In genomic region chr7:75842836-75843446, GRCh38 we compare ENCODE assay signal across 8 cellular contexts. TPM values are rescaled to one million over a fixed set of nuclear protein-coding genes. Genes with fewer than 3 reads are reported as not detected.
DNase-seq lines count a peak whose midpoint lies in the region; ATAC-seq and TF ChIP-seq lines count a peak whose summit lies in the region.

No MANE protein-coding gene starts in this region.

- peak overlapping the region; percentile 76 for H3K4me2 ChIP-seq in skeletal muscle satellite cell (ENCODE audit: low read length)

- intact Hi-C loops in CD4-positive, alpha-beta T cell (cut with DNase I, micrococcal nuclease): no loop called here

- H3K9me3 Mint-ChIP-seq in CD4-positive, alpha-beta T cell: no peaks in the 10 kb centered on the region

- TF ChIP-seq POLR2A in erythroblast (IDR thresholded peaks at IDR 0.05; ENCODE audit: low read length): peak; percentile 50

- H3K4me1 Mint-ChIP-seq in CD4-positive, alpha-beta T cell (ENCODE audit: low read depth): peaks cover 5% of the 10 kb centered on the region

- no peaks in the 10 kb centered on the region for H3K36me3 ChIP-seq in skeletal muscle satellite cell (ENCODE audit: insufficient read depth, low read length)

- CTCF ChIA-PET in CD4-positive, alpha-beta T cell (lab: Charles Lee): no interaction called here

- peak; percentile 97 for ATAC-seq in HG02938 (IDR thresholded peaks at IDR 0.05; ENCODE audit: unreplicated experiment)
- no peak for ATAC-seq in CD4-positive, alpha-beta T cell (ENCODE audit: poor library complexity)

- no peaks in the 10 kb centered on the region for H3K27me3 Mint-ChIP-seq in CD4-positive, alpha-beta T cell

- no peaks in the 10 kb centered on the region for H3K36me3 Mint-ChIP-seq in CD4-positive, alpha-beta T cell (ENCODE audit: low read depth)

- peak overlapping the region; percentile 34 for H3K4me3 ChIP-seq in skeletal muscle satellite cell (ENCODE audit: low read length)

- no peaks in the 10 kb centered on the region for H3K9me3 ChIP-seq in skeletal muscle satellite cell (replicated peaks; ENCODE audit: low read length)
- no peaks in the 10 kb centered on the region for H3K9me3 ChIP-seq in CD4-positive, alpha-beta T cell (ENCODE audit: control insufficient read depth, low read length)

- peaks cover 14% of the 10 kb centered on the region for H3K4me1 ChIP-seq in skeletal muscle satellite cell (ENCODE audit: control insufficient read depth, insufficient read depth, low read length)

- peak; percentile 69 for DNase-seq in activated effector memory CD4-positive, alpha-beta T cell treated with anti-CD3 and anti-CD28 coated beads, Interleukin-2, amount 50 U/mL, for 16 hours
- DNase-seq in activated effector memory CD4-positive, alpha-beta T cell treated with Interleukin-2 at 50 U/mL for 16 hours: no peak
- DNase-seq in SIG-M5 treated with dmso at 0.1 percent for 504 hours (lab: John Stamatoyannopoulos, UW; ENCODE audit: unreplicated experiment) (peak; percentile 88), erythroblast (lab: John Stamatoyannopoulos, UW) (peak; percentile 27 to 65), NCI-H1694 (lab: John Stamatoyannopoulos, UW) (no peak)
- DNase-seq in CD4-positive, alpha-beta T cell: no peak

- POLR2A ChIA-PET in CD4-positive, alpha-beta T cell (lab: Charles Lee): no interaction called here

- H3K4me3 Mint-ChIP-seq in CD4-positive, alpha-beta T cell: no peak overlapping the region

- peak overlapping the region; percentile 34 for H3K9ac ChIP-seq in skeletal muscle satellite cell (ENCODE audit: low read depth, low read length)

- no peak for TF ChIP-seq CTCF in CD4-positive, alpha-beta T cell (IDR thresholded peaks at IDR 0.05)

- no peak overlapping the region for H3K27ac ChIP-seq in CD4-positive, alpha-beta T cell (ENCODE audit: low read depth, low read length)

- H3K27ac Mint-ChIP-seq in CD4-positive, alpha-beta T cell: no peak overlapping the region

- H3K27me3 ChIP-seq in skeletal muscle satellite cell (ENCODE audit: control insufficient read depth, insufficient read depth, low read length): no peaks in the 10 kb centered on the region
- no peaks in the 10 kb centered on the region for H3K27me3 ChIP-seq in CD4-positive, alpha-beta T cell (ENCODE audit: control insufficient read depth, insufficient read depth, low read length)

RNA-seq across cellular contexts. Expression of gene CCL24, which starts 29.3 kb away (rescaled TPM):
- total RNA-seq in skeletal muscle satellite cell (2012; rRNA removed): not detected in 2 replicates
- total RNA-seq in CD4-positive, alpha-beta T cell: not detected

RNA-seq across cellular contexts. Expression of gene RHBDD2, which starts 35.9 kb away (rescaled TPM):
- 16.4 and 16.7 TPM in 2 replicates for total RNA-seq in skeletal muscle satellite cell (2012; rRNA removed)
- 100 to 1,000 TPM; 199 to 208 TPM for total RNA-seq in CD4-positive, alpha-beta T cell

Comparison
In these comparisons a context has a peak if more than half of its experiments do, and no peak if none do; other contexts are left out.
1. DNase-seq: peak in activated effector memory CD4-positive, alpha-beta T cell treated with anti-CD3 and anti-CD28 coated beads, Interleukin-2, amount 50 U/mL, for 16 hours (single experiment), SIG-M5 treated with dmso at 0.1 percent for 504 hours (single experiment) and erythroblast (2 of 2); none in activated effector memory CD4-positive, alpha-beta T cell treated with Interleukin-2 at 50 U/mL for 16 hours (single experiment), CD4-positive, alpha-beta T cell (0 of 10) and NCI-H1694 (single experiment).